17 cellular contexts compared by ENCODE assay signal in genomic region chr16:86313631-86314030, GRCh38.
"Had no signal": no experiment of that assay in that cellular context is flagged by ENCODE, and none has a peak within 500 bp of the region (broad histone marks: within the 10 kb centered on the region; RNA-seq: fewer than 3 reads in every experiment).

No MANE protein-coding gene starts in this region.

- H3K36me3 ChIP-seq: SJSA1 had no signal

- H3K27ac ChIP-seq: HL-60, SJSA1, SK-N-MC had no signal

- H3K9me3 ChIP-seq: SJSA1 had no signal

- H3K4me3 ChIP-seq: SJSA1, SK-N-MC had no signal

- H3K27me3 ChIP-seq: SJSA1 had no signal

- DNase-seq: KBM-7, NCI-H1092 treated with DMSO at 0.1 percent for 48 hours, NCI-H1417, NCI-H1436 treated with DMSO at 0.1 percent for 48 hours, NCI-H1694, NCI-H187 treated with DMSO at 0.1 percent for 48 hours, NCI-H2029 treated with DMSO at 0.1 percent for 48 hours, NCI-H226, NCI-H446, NCI-H510A, NCI-H526, Right ventricle myocardium superior, RPMI8226, SIG-M5 had no signal

- H3K4me1 ChIP-seq: SJSA1 had no signal
